ENCODE assay signal across 28 cellular contexts in genomic region chr1:96713649-96714048, GRCh38.
"Had no signal": no experiment of that assay in that cellular context is flagged by ENCODE, and none has a peak within 500 bp of the region (broad histone marks: within the 10 kb centered on the region; RNA-seq: fewer than 3 reads in every experiment).

No MANE protein-coding gene starts in this region.

- H3K9me3 ChIP-seq: stomach, suprapubic skin, testis, thoracic aorta, thyroid gland, tibial artery, tibial nerve, transverse colon, upper lobe of left lung, upper lobe of right lung, uterus, vagina had no signal

- H3K4me1 ChIP-seq: stomach, suprapubic skin, testis, thyroid gland, tibial artery, tibial nerve, transverse colon, upper lobe of left lung, upper lobe of right lung, uterus, vagina had no signal

- H3K4me3 ChIP-seq: stomach, suprapubic skin, testis, thoracic aorta, thyroid gland, tibial artery, tibial nerve, transverse colon, upper lobe of left lung, upper lobe of right lung, uterus, vagina had no signal

- ATAC-seq: stimulated activated effector memory CD8-positive, alpha-beta T cell treated with anti-CD3 and anti-CD28 coated beads, Interleukin-12 subunit alpha, Interleukin-12 subunit beta, amount 100 ng/mL, for 72 hours; stimulated activated memory B cell treated with anti-CD40 and anti-IgM and Interleukin-4, amounts not matched to agents 10 μg/mL and 1 μg/mL and 100 μg/mL, for 72 hours; stimulated activated naive B cell treated with anti-CD40 and anti-IgM and Interleukin-4, amounts not matched to agents 10 μg/mL and 1 μg/mL and 100 μg/mL, for 72 hours; stimulated activated naive CD8-positive, alpha-beta T cell treated with anti-CD3 and anti-CD28 coated beads, Interleukin-15, amount 100 ng/mL, for 72 hours; stimulated activated naive CD8-positive, alpha-beta T cell treated with anti-CD3 and anti-CD28 coated beads, Interleukin-15, Interleukin-2, amounts not matched to agents 100 U/mL and 50 U/mL, for 24 hours; upper lobe of right lung had no signal

- H3K4me1 Mint-ChIP-seq: stimulated activated effector memory CD8-positive, alpha-beta T cell treated with anti-CD3 and anti-CD28 coated beads, Interleukin-12 subunit alpha, Interleukin-12 subunit beta, amount 100 ng/mL, for 72 hours; stimulated activated memory B cell treated with anti-CD40 and anti-IgM and Interleukin-4, amounts not matched to agents 10 μg/mL and 1 μg/mL and 100 μg/mL, for 72 hours; stimulated activated naive B cell treated with anti-CD40 and anti-IgM and Interleukin-4, amounts not matched to agents 10 μg/mL and 1 μg/mL and 100 μg/mL, for 72 hours; stimulated activated naive CD8-positive, alpha-beta T cell treated with anti-CD3 and anti-CD28 coated beads, Interleukin-15, amount 100 ng/mL, for 72 hours had no signal

- H3K36me3 Mint-ChIP-seq: stimulated activated effector memory CD8-positive, alpha-beta T cell treated with anti-CD3 and anti-CD28 coated beads, Interleukin-12 subunit alpha, Interleukin-12 subunit beta, amount 100 ng/mL, for 72 hours; stimulated activated memory B cell treated with anti-CD40 and anti-IgM and Interleukin-4, amounts not matched to agents 10 μg/mL and 1 μg/mL and 100 μg/mL, for 72 hours; stimulated activated naive B cell treated with anti-CD40 and anti-IgM and Interleukin-4, amounts not matched to agents 10 μg/mL and 1 μg/mL and 100 μg/mL, for 72 hours; type B pancreatic cell had no signal

- DNase-seq: stimulated activated CD4-positive, alpha-beta T cell treated with anti-CD3 and anti-CD28 coated beads, Interleukin-2, amount 100 ng/mL, for 48 hours; stimulated activated CD4-positive, alpha-beta T cell treated with anti-CD3 and anti-CD28 coated beads, Interleukin-4, amount 100 ng/mL, for 1 hour; stimulated activated CD4-positive, alpha-beta T cell treated with anti-CD3 and anti-CD28 coated beads, Interleukin-4, amount 100 ng/mL, for 24 hours; stimulated activated CD4-positive, alpha-beta T cell treated with anti-CD3 and anti-CD28 coated beads, Interleukin-4, amount 100 ng/mL, for 4 hours; stimulated activated CD8-positive, alpha-beta memory T cell treated with anti-CD3 and anti-CD28 coated beads, Interleukin-4, amount 100 ng/mL, for 48 hours; stimulated activated naive B cell treated with anti-CD40 and anti-IgM and Interleukin-4, amounts not matched to agents 10 μg/mL and 1 μg/mL and 100 μg/mL, for 72 hours; stimulated activated naive CD4-positive, alpha-beta T cell; stimulated activated naive CD4-positive, alpha-beta T cell treated with Interleukin-2 at 50 U/mL for 16 hours; stimulated activated naive CD8-positive, alpha-beta T cell treated with anti-CD3 and anti-CD28 coated beads, Interleukin-15, amount 100 ng/mL, for 72 hours; stimulated activated naive CD8-positive, alpha-beta T cell treated with anti-CD3 and anti-CD28 coated beads, Interleukin-15, Interleukin-2, amounts not matched to agents 100 U/mL and 50 U/mL, for 24 hours; stomach; substantia nigra; testis; thyroid gland; tibial artery; transverse colon; upper lobe of left lung; upper lobe of right lung; uterus had no signal

- H3K27ac ChIP-seq: stomach, suprapubic skin, testis, thoracic aorta, thyroid gland, tibial artery, tibial nerve, transverse colon, upper lobe of left lung, upper lobe of right lung, uterus, vagina had no signal

- H3K27me3 ChIP-seq: stomach, suprapubic skin, testis, thyroid gland, tibial artery, tibial nerve, transverse colon, upper lobe of left lung, upper lobe of right lung, uterus, vagina had no signal

- FAIRE-seq: urothelium cell line had no signal

- H3K36me3 ChIP-seq: stomach, suprapubic skin, thoracic aorta, thyroid gland, tibial artery, tibial nerve, transverse colon, upper lobe of left lung, upper lobe of right lung, uterus, vagina had no signal

- H3K9me3 Mint-ChIP-seq: stimulated activated effector memory CD8-positive, alpha-beta T cell treated with anti-CD3 and anti-CD28 coated beads, Interleukin-12 subunit alpha, Interleukin-12 subunit beta, amount 100 ng/mL, for 72 hours; stimulated activated memory B cell treated with anti-CD40 and anti-IgM and Interleukin-4, amounts not matched to agents 10 μg/mL and 1 μg/mL and 100 μg/mL, for 72 hours; stimulated activated naive B cell treated with anti-CD40 and anti-IgM and Interleukin-4, amounts not matched to agents 10 μg/mL and 1 μg/mL and 100 μg/mL, for 72 hours; stimulated activated naive CD8-positive, alpha-beta T cell treated with anti-CD3 and anti-CD28 coated beads, Interleukin-15, amount 100 ng/mL, for 72 hours; stimulated activated naive CD8-positive, alpha-beta T cell treated with anti-CD3 and anti-CD28 coated beads, Interleukin-15, Interleukin-2, amounts not matched to agents 100 ng/mL and 50 ng/mL, for 24 hours; type B pancreatic cell had no signal

- H3K4me3 Mint-ChIP-seq: stimulated activated effector memory CD8-positive, alpha-beta T cell treated with anti-CD3 and anti-CD28 coated beads, Interleukin-12 subunit alpha, Interleukin-12 subunit beta, amount 100 ng/mL, for 72 hours; stimulated activated memory B cell treated with anti-CD40 and anti-IgM and Interleukin-4, amounts not matched to agents 10 μg/mL and 1 μg/mL and 100 μg/mL, for 72 hours; stimulated activated naive B cell treated with anti-CD40 and anti-IgM and Interleukin-4, amounts not matched to agents 10 μg/mL and 1 μg/mL and 100 μg/mL, for 72 hours; stimulated activated naive CD8-positive, alpha-beta T cell treated with anti-CD3 and anti-CD28 coated beads, Interleukin-15, amount 100 ng/mL, for 72 hours; stimulated activated naive CD8-positive, alpha-beta T cell treated with anti-CD3 and anti-CD28 coated beads, Interleukin-15, Interleukin-2, amounts not matched to agents 100 ng/mL and 50 ng/mL, for 24 hours; type B pancreatic cell had no signal

- H3K27me3 Mint-ChIP-seq: stimulated activated memory B cell treated with anti-CD40 and anti-IgM and Interleukin-4, amounts not matched to agents 10 μg/mL and 1 μg/mL and 100 μg/mL, for 72 hours; stimulated activated naive CD8-positive, alpha-beta T cell treated with anti-CD3 and anti-CD28 coated beads, Interleukin-15, amount 100 ng/mL, for 72 hours; type B pancreatic cell had no signal

- H3K27ac Mint-ChIP-seq: stimulated activated effector memory CD8-positive, alpha-beta T cell treated with anti-CD3 and anti-CD28 coated beads, Interleukin-12 subunit alpha, Interleukin-12 subunit beta, amount 100 ng/mL, for 72 hours; stimulated activated memory B cell treated with anti-CD40 and anti-IgM and Interleukin-4, amounts not matched to agents 10 μg/mL and 1 μg/mL and 100 μg/mL, for 72 hours; stimulated activated naive B cell treated with anti-CD40 and anti-IgM and Interleukin-4, amounts not matched to agents 10 μg/mL and 1 μg/mL and 100 μg/mL, for 72 hours; stimulated activated naive CD8-positive, alpha-beta T cell treated with anti-CD3 and anti-CD28 coated beads, Interleukin-15, amount 100 ng/mL, for 72 hours; stimulated activated naive CD8-positive, alpha-beta T cell treated with anti-CD3 and anti-CD28 coated beads, Interleukin-15, Interleukin-2, amounts not matched to agents 100 ng/mL and 50 ng/mL, for 24 hours; type B pancreatic cell had no signal
